1 cellular context compared by ENCODE assay signal in genomic region chr18:48053881-48054586, GRCh38.
TF ChIP-seq lines count a peak whose summit lies in the region.

No MANE protein-coding gene starts in this region.

TF ChIP-seq in GM23338, 12 proteins besides CTCF, POLR2A, EP300 and RAD21 (continued from another document):
- TF ChIP-seq ZNF462 (CRISPR knock-in tag; IDR thresholded peaks at IDR 0.05) (no peak), STAT1 (IDR thresholded peaks at IDR 0.05; ENCODE audit: unreplicated experiment) (no peak)
